Comparison of ENCODE assay signal across 11 cellular contexts in genomic region chr2:108640731-108641130, GRCh38.
A peak's percentile ranks its signal among the peaks of the same experiment; 100 is the strongest.
DNase-seq lines count a peak whose midpoint lies in the region; ATAC-seq and TF ChIP-seq lines count a peak whose summit lies in the region.
"Had no signal": no experiment of that assay in that cellular context is flagged by ENCODE, and none has a peak within 500 bp of the region (broad histone marks: within the 10 kb centered on the region; RNA-seq: fewer than 3 reads in every experiment).

No MANE protein-coding gene starts in this region.

- intact Hi-C loops in activated CD4-positive, alpha-beta memory T cell treated with anti-CD3 and anti-CD28 coated beads for 36 hours (cut with micrococcal nuclease) = loop anchor here (1.0 to 2.0 kb wide), 2 partner anchors 9 to 14 kb away; no protein-coding TSS in a partner anchor
- intact Hi-C loops in activated naive CD4-positive, alpha-beta T cell treated with anti-CD3 and anti-CD28 coated beads for 36 hours (cut with micrococcal nuclease) = loop anchor here (5.0 kb wide), 1 partner anchor 703 kb away; no protein-coding TSS in a partner anchor

- H3K27me3 Mint-ChIP-seq in activated CD4-positive, alpha-beta memory T cell treated with anti-CD3 and anti-CD28 coated beads for 36 hours = no peaks in the 10 kb centered on the region
- H3K27me3 Mint-ChIP-seq in activated CD4-positive, alpha-beta memory T cell treated with anti-CD3 and anti-CD28 coated beads, Interleukin-2, amount 10 ng/mL, durations not matched to agents 7 days and 5 days = no peaks in the 10 kb centered on the region
- H3K27me3 Mint-ChIP-seq in stimulated activated naive B cell treated with anti-CD40 and anti-IgM and Interleukin-4, amounts not matched to agents 10 μg/mL and 1 μg/mL and 100 μg/mL, for 72 hours = no peaks in the 10 kb centered on the region
- no peaks in the 10 kb centered on the region for H3K27me3 Mint-ChIP-seq in activated naive CD4-positive, alpha-beta T cell treated with anti-CD3 and anti-CD28 coated beads for 36 hours (ENCODE audit: low read depth)

- H3K4me1 ChIP-seq in fibroblast of lung (ENCODE audit: control insufficient read depth, extremely low read depth, insufficient read depth, low read length) = peaks cover 35% of the 10 kb centered on the region

- H3K9ac ChIP-seq in fibroblast of lung (ENCODE audit: insufficient read depth, low read length) = peak overlapping the region; percentile 11

- H3K9me3 Mint-ChIP-seq in activated CD4-positive, alpha-beta memory T cell treated with anti-CD3 and anti-CD28 coated beads for 36 hours = no peaks in the 10 kb centered on the region
- H3K9me3 Mint-ChIP-seq in activated CD4-positive, alpha-beta memory T cell treated with anti-CD3 and anti-CD28 coated beads, Interleukin-2, amount 10 ng/mL, durations not matched to agents 7 days and 5 days = peaks cover 6% of the 10 kb centered on the region
- peaks cover 0 to 4% of the 10 kb centered on the region in 2 donors for H3K9me3 Mint-ChIP-seq in stimulated activated naive B cell treated with anti-CD40 and anti-IgM and Interleukin-4, amounts not matched to agents 10 μg/mL and 1 μg/mL and 100 μg/mL, for 72 hours
- H3K9me3 Mint-ChIP-seq in activated naive CD4-positive, alpha-beta T cell treated with anti-CD3 and anti-CD28 coated beads for 36 hours = no peaks in the 10 kb centered on the region
- H3K9me3 Mint-ChIP-seq: activated naive CD4-positive, alpha-beta T cell treated with anti-CD3 and anti-CD28 coated beads, Interleukin-2, amount 50 U/mL, for 72 hours had no signal

- no peaks in the 10 kb centered on the region for H3K27me3 ChIP-seq in fibroblast of lung (ENCODE audit: control insufficient read depth, insufficient read depth, low read length)

- H3K79me2 ChIP-seq in fibroblast of lung (ENCODE audit: control insufficient read depth, insufficient read depth, low read length) = peaks cover 28% of the 10 kb centered on the region

- no peaks in the 10 kb centered on the region for H3K36me3 ChIP-seq in fibroblast of lung (ENCODE audit: control insufficient read depth, insufficient read depth, low read length)

- CTCF ChIA-PET in activated CD4-positive, alpha-beta memory T cell treated with anti-CD3 and anti-CD28 coated beads for 36 hours (lab: Charles Lee) = interaction anchor here (0.7 to 9.7 kb wide), 4 partner anchors 12 to 46 kb away, joined by 4 to 237 read pairs (median 8); no protein-coding TSS in a partner anchor
- CTCF ChIA-PET in activated CD4-positive, alpha-beta memory T cell treated with anti-CD3 and anti-CD28 coated beads, Interleukin-2, amount 10 ng/mL, durations not matched to agents 7 days and 5 days (lab: Charles Lee) = interaction anchor here (13.1 kb wide), 1 partner anchor 22 kb away, joined by 365 read pairs; no protein-coding TSS in a partner anchor
- CTCF ChIA-PET in activated naive CD4-positive, alpha-beta T cell treated with anti-CD3 and anti-CD28 coated beads for 36 hours (lab: Charles Lee) = no interaction called here

- no peak for TF ChIP-seq CTCF in fibroblast of lung (conservative IDR thresholded peaks at IDR 0.05 in 1 of 2, IDR thresholded peaks at IDR 0.05 in 1 of 2; ENCODE audit: low read depth in 1 of 2, low read length in 2 of 2)

- H3K27ac ChIP-seq in fibroblast of lung (ENCODE audit: insufficient read depth, low read length) = peak overlapping the region; percentile 91

- H3K36me3 Mint-ChIP-seq in activated CD4-positive, alpha-beta memory T cell treated with anti-CD3 and anti-CD28 coated beads for 36 hours = peaks cover 20% of the 10 kb centered on the region
- peaks cover 52% of the 10 kb centered on the region for H3K36me3 Mint-ChIP-seq in activated CD4-positive, alpha-beta memory T cell treated with anti-CD3 and anti-CD28 coated beads, Interleukin-2, amount 10 ng/mL, durations not matched to agents 7 days and 5 days (ENCODE audit: low read depth)
- peaks cover 18 to 19% of the 10 kb centered on the region in 2 donors for H3K36me3 Mint-ChIP-seq in stimulated activated naive B cell treated with anti-CD40 and anti-IgM and Interleukin-4, amounts not matched to agents 10 μg/mL and 1 μg/mL and 100 μg/mL, for 72 hours
- peaks cover 6% of the 10 kb centered on the region for H3K36me3 Mint-ChIP-seq in activated naive CD4-positive, alpha-beta T cell treated with anti-CD3 and anti-CD28 coated beads for 36 hours (ENCODE audit: low read depth)

- H3K4me3 Mint-ChIP-seq in activated CD4-positive, alpha-beta memory T cell treated with anti-CD3 and anti-CD28 coated beads for 36 hours = peak overlapping the region; percentile 0
- no peak overlapping the region for H3K4me3 Mint-ChIP-seq in activated CD4-positive, alpha-beta memory T cell treated with anti-CD3 and anti-CD28 coated beads, Interleukin-2, amount 10 ng/mL, durations not matched to agents 7 days and 5 days
- no peak overlapping the region for H3K4me3 Mint-ChIP-seq in stimulated activated naive B cell treated with anti-CD40 and anti-IgM and Interleukin-4, amounts not matched to agents 10 μg/mL and 1 μg/mL and 100 μg/mL, for 72 hours
- no peak overlapping the region for H3K4me3 Mint-ChIP-seq in activated naive CD4-positive, alpha-beta T cell treated with anti-CD3 and anti-CD28 coated beads for 36 hours
- H3K4me3 Mint-ChIP-seq: nephron had no signal

- H3K4me3 ChIP-seq in fibroblast of lung (replicated peaks in 1 of 4; ENCODE audit: control extremely low read depth in 1 of 4, insufficient read depth in 1 of 4, low read depth in 3 of 4, low read length in 4 of 4) = peak overlapping the region in 3 of 4 experiments; percentile 12 to 39 (median 14)

- H3K4me2 ChIP-seq in fibroblast of lung (ENCODE audit: extremely low read depth, insufficient read depth, low read length) = peak overlapping the region; percentile 82

- peak overlapping the region; percentile 67 for H3K27ac Mint-ChIP-seq in activated CD4-positive, alpha-beta memory T cell treated with anti-CD3 and anti-CD28 coated beads for 36 hours
- H3K27ac Mint-ChIP-seq in activated CD4-positive, alpha-beta memory T cell treated with anti-CD3 and anti-CD28 coated beads, Interleukin-2, amount 10 ng/mL, durations not matched to agents 7 days and 5 days = no peak overlapping the region
- peak overlapping the region; percentile 39 for H3K27ac Mint-ChIP-seq in stimulated activated naive B cell treated with anti-CD40 and anti-IgM and Interleukin-4, amounts not matched to agents 10 μg/mL and 1 μg/mL and 100 μg/mL, for 72 hours
- no peak overlapping the region for H3K27ac Mint-ChIP-seq in activated naive CD4-positive, alpha-beta T cell treated with anti-CD3 and anti-CD28 coated beads for 36 hours
- H3K27ac Mint-ChIP-seq: nephron had no signal

- no peak overlapping the region for H2AFZ ChIP-seq in fibroblast of lung (ENCODE audit: low read length)

- peaks cover 64% of the 10 kb centered on the region for H3K4me1 Mint-ChIP-seq in activated CD4-positive, alpha-beta memory T cell treated with anti-CD3 and anti-CD28 coated beads for 36 hours (ENCODE audit: low read depth)
- H3K4me1 Mint-ChIP-seq in activated CD4-positive, alpha-beta memory T cell treated with anti-CD3 and anti-CD28 coated beads, Interleukin-2, amount 10 ng/mL, durations not matched to agents 7 days and 5 days = peaks cover 56% of the 10 kb centered on the region
- peaks cover 27 to 51% of the 10 kb centered on the region in 2 donors for H3K4me1 Mint-ChIP-seq in stimulated activated naive B cell treated with anti-CD40 and anti-IgM and Interleukin-4, amounts not matched to agents 10 μg/mL and 1 μg/mL and 100 μg/mL, for 72 hours
- H3K4me1 Mint-ChIP-seq in activated naive CD4-positive, alpha-beta T cell treated with anti-CD3 and anti-CD28 coated beads for 36 hours (ENCODE audit: low read depth) = peaks cover 29% of the 10 kb centered on the region

- DNase-seq in activated CD4-positive, alpha-beta memory T cell treated with anti-CD3 and anti-CD28 coated beads for 36 hours = no peak
- DNase-seq in activated CD4-positive, alpha-beta memory T cell treated with anti-CD3 and anti-CD28 coated beads, Interleukin-2, amount 10 ng/mL, durations not matched to agents 7 days and 5 days = no peak
- DNase-seq in RKO (ENCODE audit: low spot score) = peak; percentile 65
- peak; percentile 92 to 94 for DNase-seq in fibroblast of lung (ENCODE audit: low read depth in 2 of 2)
- no peak for DNase-seq in stimulated activated naive B cell treated with anti-CD40 and anti-IgM and Interleukin-4, amounts not matched to agents 10 μg/mL and 1 μg/mL and 100 μg/mL, for 72 hours
- DNase-seq in NCI-H1105 (lab: John Stamatoyannopoulos, UW) = no peak
- DNase-seq in activated naive CD4-positive, alpha-beta T cell treated with anti-CD3 and anti-CD28 coated beads for 36 hours = no peak
- DNase-seq: NCI-H2227 treated with DMSO at 0.1 percent for 48 hours had no signal

- POLR2A ChIA-PET in activated CD4-positive, alpha-beta memory T cell treated with anti-CD3 and anti-CD28 coated beads for 36 hours (lab: Charles Lee) = no interaction called here
- POLR2A ChIA-PET in activated CD4-positive, alpha-beta memory T cell treated with anti-CD3 and anti-CD28 coated beads, Interleukin-2, amount 10 ng/mL, durations not matched to agents 7 days and 5 days (lab: Charles Lee) = interaction anchor here (1.2 kb wide), 3 partner anchors 16 to 78 kb away, joined by 3 to 4 read pairs (median 3); partner anchors contain the start of gene RANBP2

- no peaks in the 10 kb centered on the region for H4K20me1 ChIP-seq in fibroblast of lung (ENCODE audit: control insufficient read depth, extremely low read depth, insufficient read depth, low read length)

- H3K9me3 ChIP-seq in fibroblast of lung (ENCODE audit: control insufficient read depth, insufficient read depth, low read depth, low read length) = no peaks in the 10 kb centered on the region

- no peak for ATAC-seq in stimulated activated naive B cell treated with anti-CD40 and anti-IgM and Interleukin-4, amounts not matched to agents 10 μg/mL and 1 μg/mL and 100 μg/mL, for 72 hours (replicated peaks)
- no peak for ATAC-seq in HG03108 (IDR thresholded peaks at IDR 0.05; ENCODE audit: unreplicated experiment)
- ATAC-seq: activated naive CD4-positive, alpha-beta T cell treated with anti-CD3 and anti-CD28 coated beads, Interleukin-2, amount 50 U/mL, for 72 hours had no signal

Comparison
In these comparisons a context has a peak if more than half of its experiments do, and no peak if none do; other contexts are left out.
1. H3K27ac Mint-ChIP-seq: peak in activated CD4-positive, alpha-beta memory T cell treated with anti-CD3 and anti-CD28 coated beads for 36 hours (single experiment) and stimulated activated naive B cell treated with anti-CD40 and anti-IgM and Interleukin-4, amounts not matched to agents 10 μg/mL and 1 μg/mL and 100 μg/mL, for 72 hours (single experiment); none in activated CD4-positive, alpha-beta memory T cell treated with anti-CD3 and anti-CD28 coated beads, Interleukin-2, amount 10 ng/mL, durations not matched to agents 7 days and 5 days (single experiment) and activated naive CD4-positive, alpha-beta T cell treated with anti-CD3 and anti-CD28 coated beads for 36 hours (single experiment).
2. DNase-seq: peak in RKO (single experiment) and fibroblast of lung (2 of 2); none in activated CD4-positive, alpha-beta memory T cell treated with anti-CD3 and anti-CD28 coated beads for 36 hours (single experiment), activated CD4-positive, alpha-beta memory T cell treated with anti-CD3 and anti-CD28 coated beads, Interleukin-2, amount 10 ng/mL, durations not matched to agents 7 days and 5 days (single experiment), stimulated activated naive B cell treated with anti-CD40 and anti-IgM and Interleukin-4, amounts not matched to agents 10 μg/mL and 1 μg/mL and 100 μg/mL, for 72 hours (single experiment), NCI-H1105 (single experiment) and activated naive CD4-positive, alpha-beta T cell treated with anti-CD3 and anti-CD28 coated beads for 36 hours (single experiment).